In the genomic region with DNA sequence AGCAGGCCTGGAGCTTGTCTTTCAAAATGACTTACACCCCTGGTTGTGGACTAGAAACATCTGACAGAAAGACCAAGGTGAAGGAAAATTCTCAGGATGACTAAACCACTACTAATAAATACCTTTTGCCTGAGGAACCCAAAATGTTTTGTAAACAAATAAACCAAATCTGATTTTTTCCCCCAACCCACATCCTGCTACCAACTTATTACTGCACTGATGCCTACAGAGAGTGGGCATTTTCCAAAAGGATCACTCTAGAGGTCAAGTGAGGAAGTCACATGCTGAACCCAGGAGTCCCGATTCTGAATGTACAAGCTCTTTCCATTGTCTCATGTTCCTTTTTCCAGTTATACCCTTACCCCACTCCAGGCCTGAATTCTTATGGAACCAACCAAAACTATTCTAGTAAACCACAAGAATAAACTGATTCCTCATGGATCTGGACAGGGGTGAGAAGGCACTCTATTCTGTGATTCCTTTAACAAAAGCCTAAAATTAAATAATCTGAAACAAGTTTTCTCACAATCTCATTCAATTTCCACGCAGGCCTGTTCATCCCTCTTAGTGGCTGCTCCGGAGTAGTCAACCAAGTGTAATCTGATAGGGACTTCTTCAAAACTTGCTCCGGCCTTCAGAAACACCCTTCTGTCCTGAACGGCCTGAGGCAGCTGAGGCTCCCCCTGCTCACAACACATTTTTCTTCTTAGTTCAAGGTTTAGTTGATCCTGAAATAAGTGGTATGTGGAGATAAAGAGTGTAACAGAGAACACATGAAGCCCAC, we compare ENCODE assay signal across 8 cellular contexts.
DNase-seq lines count a peak whose midpoint lies in the region; ATAC-seq and TF ChIP-seq lines count a peak whose summit lies in the region.

No MANE protein-coding gene starts in this region.

- H3K9ac ChIP-seq in rectal smooth muscle tissue (ENCODE audit: low read length): peak overlapping the region; percentile 50

- peak overlapping the region; percentile 98 for H3K4me3 ChIP-seq in GM08714 (ENCODE audit: low read length)
- peak overlapping the region; percentile 78 for H3K4me3 ChIP-seq in epithelial cell of esophagus (ENCODE audit: low read length)
- H3K4me3 ChIP-seq in rectal smooth muscle tissue (ENCODE audit: low read length): peak overlapping the region; percentile 88

- H3K36me3 ChIP-seq in rectal smooth muscle tissue (ENCODE audit: control insufficient read depth, insufficient read depth, low read length): peaks cover 5% of the 10 kb centered on the region

- ATAC-seq in HG03045 (IDR thresholded peaks at IDR 0.05; ENCODE audit: unreplicated experiment): no peak

- no peaks in the 10 kb centered on the region for H3K27me3 ChIP-seq in rectal smooth muscle tissue (ENCODE audit: control insufficient read depth, insufficient read depth, low read length)

- DNase-seq in RKO (ENCODE audit: low spot score) (peak; percentile 61), epithelial cell of esophagus (ENCODE audit: low read depth) (peak; percentile 37)
- DNase-seq in activated effector memory CD4-positive, alpha-beta T cell treated with Interleukin-2 at 50 U/mL for 16 hours: no peak
- no peak for DNase-seq in activated CD4-positive, alpha-beta T cell treated with anti-CD3 and anti-CD28 coated beads for 4 hours
- no peak for DNase-seq in stimulated activated naive CD4-positive, alpha-beta T cell treated with Interleukin-2 at 50 U/mL for 16 hours (lab: John Stamatoyannopoulos, UW)

- no peak for TF ChIP-seq CTCF in epithelial cell of esophagus (IDR thresholded peaks at IDR 0.05; ENCODE audit: insufficient read depth, low read depth, low read length, missing control alignments)

- peaks cover 12% of the 10 kb centered on the region for H3K4me1 ChIP-seq in rectal smooth muscle tissue (ENCODE audit: control insufficient read depth, insufficient read depth, low read length)

- H3K27ac ChIP-seq in rectal smooth muscle tissue (ENCODE audit: low read depth, low read length): peak overlapping the region; percentile 79

Comparison
In these comparisons a context has a peak if more than half of its experiments do, and no peak if none do; other contexts are left out.
1. DNase-seq: peak in RKO (single experiment) and epithelial cell of esophagus (single experiment); none in activated effector memory CD4-positive, alpha-beta T cell treated with Interleukin-2 at 50 U/mL for 16 hours (single experiment), activated CD4-positive, alpha-beta T cell treated with anti-CD3 and anti-CD28 coated beads for 4 hours (0 of 2) and stimulated activated naive CD4-positive, alpha-beta T cell treated with Interleukin-2 at 50 U/mL for 16 hours (single experiment).
2. Peak in every context shown above with its lines, with median percentiles within 50 percentile points of each other: H3K4me3 ChIP-seq.